ENCODE assay signal across 20 cellular contexts in the genomic region with DNA sequence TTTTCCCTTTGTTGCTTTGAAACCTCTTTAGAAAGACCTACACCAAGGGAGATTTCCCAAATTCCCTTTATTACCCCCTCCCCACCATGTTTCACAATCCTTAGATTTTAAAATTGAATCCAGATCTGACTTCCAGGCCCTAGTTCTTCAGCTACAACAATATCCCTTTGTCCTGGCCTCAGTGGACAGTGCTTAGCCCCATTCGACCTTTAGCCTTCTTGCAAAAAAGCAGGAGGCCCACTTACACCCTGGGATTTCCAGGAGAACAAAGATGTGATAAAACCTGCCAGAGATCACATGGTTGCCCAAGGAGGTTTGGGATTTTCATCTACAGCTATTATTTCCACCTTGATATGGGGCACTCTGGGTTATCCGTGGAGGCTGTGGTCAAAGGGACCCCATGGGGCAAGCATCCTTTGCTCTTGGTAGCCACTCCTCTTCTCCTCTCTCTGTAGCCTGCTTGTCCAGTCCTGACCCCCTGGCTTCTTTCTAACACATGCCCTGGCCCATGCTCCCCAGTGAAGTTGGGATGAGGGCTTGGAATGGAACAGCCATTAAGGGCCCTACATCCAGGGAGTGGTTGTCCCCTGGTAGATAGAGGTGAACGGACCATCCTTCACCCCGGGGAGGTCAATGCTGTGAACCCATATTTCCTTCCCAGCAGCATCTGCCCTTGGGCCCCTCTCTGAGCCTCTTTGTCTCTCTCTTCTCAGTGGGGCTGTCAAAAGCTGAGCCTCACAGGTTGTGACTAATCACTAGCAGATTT.
DNase-seq lines count a peak whose midpoint lies in the region; ATAC-seq, FAIRE-seq and TF ChIP-seq lines count a peak whose summit lies in the region.
"Had no signal": no experiment of that assay in that cellular context is flagged by ENCODE, and none has a peak within 500 bp of the region (broad histone marks: within the 10 kb centered on the region; RNA-seq: fewer than 3 reads in every experiment).

No MANE protein-coding gene starts in this region.

- no peak for FAIRE-seq in GM12891 (lab: Jason Lieb, UNC)
- FAIRE-seq: endometrium had no signal

- intact Hi-C loops in esophagus muscularis mucosa (cut with DNase I): no loop called here
- intact Hi-C loops in sciatic nerve (cut with DNase I): no loop called here
- intact Hi-C loops in transverse colon (cut with DNase I; ENCODE audit: low total_unique reads): no loop called here

- TF ChIP-seq EP300 in esophagus muscularis mucosa (IDR thresholded peaks at IDR 0.05) (no peak), transverse colon (IDR thresholded peaks at IDR 0.05; ENCODE audit: low read depth) (no peak)

- peak; percentile 89 for ATAC-seq in sciatic nerve
- no peak for ATAC-seq in left lobe of liver
- ATAC-seq: WTC11 had no signal

- TF ChIP-seq CTCF in Peyer's patch (IDR thresholded peaks at IDR 0.05) (no peak), esophagus muscularis mucosa (IDR thresholded peaks at IDR 0.05) (no peak), transverse colon (IDR thresholded peaks at IDR 0.05) (no peak)

- WGBS in esophagus muscularis mucosa: 65% methylated on average over 2 of the region's 4 CpGs
- WGBS in transverse colon (ENCODE audit: low coverage in 1 of 2), 2 donors: 71 to 74% methylated on average over 3 to 4 of the region's 4 CpGs

- in situ Hi-C loops in transverse colon (cut with MboI; ENCODE audit: low pct_ligation_motif_present in 1 of 4, low pct_unique_long_range_greater_than_20kb in 1 of 4, low sequenced_read_pairs in 3 of 4): no loop called here

- H3K27ac ChIP-seq in Peyer's patch (peak overlapping the region in 3 of 4 donors; percentile 7 to 69 (median 55)), esophagus muscularis mucosa (replicated peaks in 1 of 4) (peak overlapping the region; percentile 24 to 33 (median 29)), transverse colon (peak overlapping the region; percentile 50 to 59 (median 54))
- H3K27ac ChIP-seq: neural progenitor cell had no signal

- no peak overlapping the region for H3K4me3 ChIP-seq in Peyer's patch
- H3K4me3 ChIP-seq in esophagus muscularis mucosa: no peak overlapping the region
- H3K4me3 ChIP-seq in transverse colon: no peak overlapping the region
- H3K4me3 ChIP-seq: HAP-1, heart right ventricle, neural progenitor cell had no signal

- H3K9me3 ChIP-seq in Peyer's patch (no peaks in the 10 kb centered on the region), esophagus muscularis mucosa (peaks cover 0 to 20% (median 6%) of the 10 kb centered on the region in 4 donors), transverse colon (peaks cover 0 to 6% of the 10 kb centered on the region in 2 donors)
- H3K9me3 ChIP-seq: HAP-1 had no signal

- no peaks in the 10 kb centered on the region for H3K27me3 ChIP-seq in Peyer's patch
- H3K27me3 ChIP-seq in esophagus muscularis mucosa: no peaks in the 10 kb centered on the region
- no peaks in the 10 kb centered on the region for H3K27me3 ChIP-seq in transverse colon
- H3K27me3 ChIP-seq: heart right ventricle, neural progenitor cell had no signal

- H3K4me1 ChIP-seq in Peyer's patch (peaks cover 0 to 14% (median 0%) of the 10 kb centered on the region in 4 donors), esophagus muscularis mucosa (peaks cover 40 to 53% (median 45%) of the 10 kb centered on the region in 4 donors), transverse colon (peaks cover 0 to 32% (median 16%) of the 10 kb centered on the region in 4 donors)
- H3K4me1 ChIP-seq: HAP-1 had no signal

- no peaks in the 10 kb centered on the region for H3K36me3 ChIP-seq in Peyer's patch
- H3K36me3 ChIP-seq in esophagus muscularis mucosa: no peaks in the 10 kb centered on the region
- H3K36me3 ChIP-seq in transverse colon: no peaks in the 10 kb centered on the region
- H3K36me3 ChIP-seq: HAP-1, heart right ventricle, neural progenitor cell had no signal

- no peak for DNase-seq in Peyer's patch
- DNase-seq in esophagus muscularis mucosa (ENCODE audit: extremely low spot score): no peak
- peak; percentile 55 for DNase-seq in sciatic nerve (ENCODE audit: low spot score)
- DNase-seq in transverse colon: no peak
- DNase-seq in GM12891 (ENCODE audit: insufficient read length, low spot score): no peak
- no peak for DNase-seq in left lobe of liver (ENCODE audit: low spot score)
- DNase-seq in stimulated activated naive CD4-positive, alpha-beta T cell (lab: John Stamatoyannopoulos, UW): no peak
- DNase-seq: activated CD4-positive, alpha-beta T cell treated with anti-CD3 and anti-CD28 coated beads, Interleukin-2, amount 50 U/mL, for 48 hours; activated CD8-positive, alpha-beta memory T cell treated with anti-CD3 and anti-CD28 coated beads, Interleukin-2, amount 50 U/mL, for 48 hours; CD4-positive, alpha-beta memory T cell; heart right ventricle; KG1; MV-4-11; NCI-H226; NCI-H748 treated with DMSO at 0.1 percent for 48 hours; substantia nigra had no signal

- TF ChIP-seq POLR2A in Peyer's patch (IDR thresholded peaks at IDR 0.05): no peak
- TF ChIP-seq POLR2A in esophagus muscularis mucosa (IDR thresholded peaks at IDR 0.05; ENCODE audit: low read depth): no peak
- TF ChIP-seq POLR2A in transverse colon (IDR thresholded peaks at IDR 0.05): no peak
- TF ChIP-seq POLR2A in GM12891 (IDR thresholded peaks at IDR 0.05; ENCODE audit: low read depth, low read length): no peak

TF ChIP-seq in GM12891, 5 proteins besides CTCF, POLR2A, EP300 and RAD21:
- no peak for TF ChIP-seq POLR2AphosphoS5 (IDR thresholded peaks at IDR 0.05; ENCODE audit: low read depth, low read length)
- TF ChIP-seq SPI1 (IDR thresholded peaks at IDR 0.05; ENCODE audit: low read depth, low read length): no peak
- no peak for TF ChIP-seq POU2F2 (IDR thresholded peaks at IDR 0.05; ENCODE audit: low read depth, low read length)
